Comparison of ENCODE assay signal across 21 cellular contexts in genomic region chr7:80275192-80275605, GRCh38.
"Had no signal": no experiment of that assay in that cellular context is flagged by ENCODE, and none has a peak within 500 bp of the region (broad histone marks: within the 10 kb centered on the region; RNA-seq: fewer than 3 reads in every experiment).

No MANE protein-coding gene starts in this region.

- DNase-seq: activated CD4-positive, alpha-beta T cell treated with anti-CD3 and anti-CD28 coated beads, Interleukin-2, amount 50 U/mL, for 1 hour; activated CD4-positive, CD25-positive, alpha-beta regulatory T cell treated with anti-CD3 and anti-CD28 coated beads, Interleukin-2, amount 50 U/mL, for 72 hours; activated CD8-positive, alpha-beta memory T cell treated with anti-CD3 and anti-CD28 coated beads for 24 hours; activated CD8-positive, alpha-beta memory T cell treated with anti-CD3 and anti-CD28 coated beads, Interleukin-2, amount 50 U/mL, for 48 hours; activated gamma-delta T cell treated with Interleukin-2 at 50 U/mL for 16 hours; activated T-cell treated with anti-CD3 and anti-CD28 coated beads, Interleukin-2, amount 50 U/mL, for 72 hours; adrenal gland; gastrocnemius medialis; heart left ventricle; mesenchymal stem cell; naive thymus-derived CD8-positive, alpha-beta T cell; pancreas; stimulated activated CD4-positive, alpha-beta T cell treated with anti-CD3 and anti-CD28 coated beads, Interleukin-4, amount 100 ng/mL, for 24 hours; T1000; upper lobe of right lung had no signal

- H3K27ac Mint-ChIP-seq: activated T-cell treated with anti-CD3 and anti-CD28 coated beads, Interleukin-2, amount 50 U/mL, for 72 hours; stimulated activated memory B cell treated with anti-CD40 and anti-IgM and Interleukin-4, amounts not matched to agents 10 μg/mL and 1 μg/mL and 100 μg/mL, for 72 hours had no signal

- H3K9me3 ChIP-seq: adrenal gland, breast epithelium, gastrocnemius medialis, heart left ventricle, pancreas, upper lobe of right lung had no signal

- H3K27me3 Mint-ChIP-seq: naive thymus-derived CD8-positive, alpha-beta T cell; stimulated activated memory B cell treated with anti-CD40 and anti-IgM and Interleukin-4, amounts not matched to agents 10 μg/mL and 1 μg/mL and 100 μg/mL, for 72 hours had no signal

- H3K4me1 ChIP-seq: breast epithelium had no signal

- H3K27me3 ChIP-seq: adrenal gland, breast epithelium, gastrocnemius medialis, heart left ventricle, pancreas, upper lobe of right lung had no signal

- H3K36me3 ChIP-seq: adrenal gland, breast epithelium, gastrocnemius medialis, heart left ventricle, pancreas, upper lobe of right lung had no signal

- H3K27ac ChIP-seq: adrenal gland, breast epithelium, coronary artery, pancreas, upper lobe of right lung, VCaP had no signal

- ATAC-seq: activated naive CD4-positive, alpha-beta T cell treated with anti-CD3 and anti-CD28 coated beads, Interleukin-2, amount 50 U/mL, for 72 hours; activated T-cell treated with anti-CD3 and anti-CD28 coated beads, Interleukin-2, amount 50 U/mL, for 72 hours; gastrocnemius medialis; heart left ventricle; naive thymus-derived CD8-positive, alpha-beta T cell; pancreas; sciatic nerve; stimulated activated memory B cell treated with anti-CD40 and anti-IgM and Interleukin-4, amounts not matched to agents 10 μg/mL and 1 μg/mL and 100 μg/mL, for 72 hours; upper lobe of right lung had no signal

- H3K4me1 Mint-ChIP-seq: naive thymus-derived CD8-positive, alpha-beta T cell; stimulated activated memory B cell treated with anti-CD40 and anti-IgM and Interleukin-4, amounts not matched to agents 10 μg/mL and 1 μg/mL and 100 μg/mL, for 72 hours had no signal

- H3K36me3 Mint-ChIP-seq: activated naive CD4-positive, alpha-beta T cell treated with anti-CD3 and anti-CD28 coated beads, Interleukin-2, amount 50 U/mL, for 72 hours; naive thymus-derived CD8-positive, alpha-beta T cell; stimulated activated memory B cell treated with anti-CD40 and anti-IgM and Interleukin-4, amounts not matched to agents 10 μg/mL and 1 μg/mL and 100 μg/mL, for 72 hours had no signal

- H3K4me3 Mint-ChIP-seq: activated T-cell treated with anti-CD3 and anti-CD28 coated beads, Interleukin-2, amount 50 U/mL, for 72 hours; naive thymus-derived CD8-positive, alpha-beta T cell; stimulated activated memory B cell treated with anti-CD40 and anti-IgM and Interleukin-4, amounts not matched to agents 10 μg/mL and 1 μg/mL and 100 μg/mL, for 72 hours had no signal

- H3K9me3 Mint-ChIP-seq: activated naive CD4-positive, alpha-beta T cell treated with anti-CD3 and anti-CD28 coated beads, Interleukin-2, amount 50 U/mL, for 72 hours; activated T-cell treated with anti-CD3 and anti-CD28 coated beads, Interleukin-2, amount 50 U/mL, for 72 hours; stimulated activated memory B cell treated with anti-CD40 and anti-IgM and Interleukin-4, amounts not matched to agents 10 μg/mL and 1 μg/mL and 100 μg/mL, for 72 hours had no signal

- H3K4me3 ChIP-seq: adrenal gland, breast epithelium, coronary artery, gastrocnemius medialis, heart left ventricle, pancreas, upper lobe of right lung had no signal
